14 cellular contexts compared by ENCODE assay signal in genomic region chr14:52032196-52032865, GRCh38. TPM values are rescaled to one million over a fixed set of nuclear protein-coding genes. Genes with fewer than 3 reads are reported as not detected.
DNase-seq lines count a peak whose midpoint lies in the region; ATAC-seq and TF ChIP-seq lines count a peak whose summit lies in the region.
"Had no signal": no experiment of that assay in that cellular context is flagged by ENCODE, and none has a peak within 500 bp of the region (broad histone marks: within the 10 kb centered on the region; RNA-seq: fewer than 3 reads in every experiment).

No MANE protein-coding gene starts in this region.

- ATAC-seq in natural killer cell treated with Interleukin-12 subunit alpha and Interleukin-12 subunit beta and Interleukin-15 and Interleukin-18, amount 100 ng/mL, for 72 hours: no peak
- no peak for ATAC-seq in GM21423 (IDR thresholded peaks at IDR 0.05; ENCODE audit: unreplicated experiment)
- ATAC-seq: stimulated activated naive B cell treated with anti-CD40 and anti-IgM and Interleukin-4, amounts not matched to agents 10 μg/mL and 1 μg/mL and 100 μg/mL, for 72 hours had no signal

- peak overlapping the region; percentile 69 for H3K4me3 ChIP-seq in SK-N-MC
- H3K4me3 ChIP-seq in fibroblast of lung (replicated peaks in 1 of 4; ENCODE audit: control extremely low read depth in 1 of 4, insufficient read depth in 1 of 4, low read depth in 3 of 4, low read length in 4 of 4): no peak overlapping the region

- no peak for TF ChIP-seq CTCF in fibroblast of lung (conservative IDR thresholded peaks at IDR 0.05 in 1 of 2, IDR thresholded peaks at IDR 0.05 in 1 of 2; ENCODE audit: low read depth in 1 of 2, low read length in 2 of 2)
- TF ChIP-seq CTCF in nephron (IDR thresholded peaks at IDR 0.05; ENCODE audit: unreplicated experiment in 3 of 3): no peak
- no peak for TF ChIP-seq CTCF in type B pancreatic cell (conservative IDR thresholded peaks at IDR 0.05)

- H3K36me3 Mint-ChIP-seq in nephron (ENCODE audit: low read depth) (peaks cover 38% of the 10 kb centered on the region), type B pancreatic cell (peaks cover 15% of the 10 kb centered on the region)
- peaks cover 12% of the 10 kb centered on the region for H3K36me3 Mint-ChIP-seq in natural killer cell treated with Interleukin-12 subunit alpha and Interleukin-12 subunit beta and Interleukin-15 and Interleukin-18, amount 100 ng/mL, for 72 hours
- H3K36me3 Mint-ChIP-seq: activated naive CD4-positive, alpha-beta T cell treated with anti-CD3 and anti-CD28 coated beads, Interleukin-2, amount 50 U/mL, for 24 hours; stimulated activated naive B cell treated with anti-CD40 and anti-IgM and Interleukin-4, amounts not matched to agents 10 μg/mL and 1 μg/mL and 100 μg/mL, for 72 hours had no signal

- H3K4me1 Mint-ChIP-seq in nephron (peaks cover 30% of the 10 kb centered on the region), type B pancreatic cell (ENCODE audit: unreplicated experiment) (peaks cover 27% of the 10 kb centered on the region)
- peaks cover 10 to 16% of the 10 kb centered on the region in 2 donors for H3K4me1 Mint-ChIP-seq in natural killer cell treated with Interleukin-12 subunit alpha and Interleukin-12 subunit beta and Interleukin-15 and Interleukin-18, amount 100 ng/mL, for 72 hours (ENCODE audit: low read depth in 2 of 2)
- H3K4me1 Mint-ChIP-seq: activated naive CD4-positive, alpha-beta T cell treated with anti-CD3 and anti-CD28 coated beads, Interleukin-2, amount 50 U/mL, for 24 hours; stimulated activated naive B cell treated with anti-CD40 and anti-IgM and Interleukin-4, amounts not matched to agents 10 μg/mL and 1 μg/mL and 100 μg/mL, for 72 hours had no signal

- no peaks in the 10 kb centered on the region for H4K20me1 ChIP-seq in fibroblast of lung (ENCODE audit: control insufficient read depth, extremely low read depth, insufficient read depth, low read length)

- H3K27me3 Mint-ChIP-seq in nephron (ENCODE audit: low read depth) (no peaks in the 10 kb centered on the region), type B pancreatic cell (no peaks in the 10 kb centered on the region)
- H3K27me3 Mint-ChIP-seq in natural killer cell treated with Interleukin-12 subunit alpha and Interleukin-12 subunit beta and Interleukin-15 and Interleukin-18, amount 100 ng/mL, for 72 hours: peaks cover 5 to 11% of the 10 kb centered on the region in 2 donors

- H3K9me3 ChIP-seq in SK-N-MC (ENCODE audit: low read depth, low read length) (no peaks in the 10 kb centered on the region; the same call in 1 of the 2 replicates), fibroblast of lung (ENCODE audit: control insufficient read depth, insufficient read depth, low read depth, low read length) (no peaks in the 10 kb centered on the region)

- H3K4me1 ChIP-seq in fibroblast of lung (ENCODE audit: control insufficient read depth, extremely low read depth, insufficient read depth, low read length): peaks cover 26% of the 10 kb centered on the region

- H3K36me3 ChIP-seq in SK-N-MC (ENCODE audit: insufficient read depth, low read length) (peaks cover 22% of the 10 kb centered on the region), fibroblast of lung (ENCODE audit: control insufficient read depth, insufficient read depth, low read length) (peaks cover 15% of the 10 kb centered on the region)

- H3K9ac ChIP-seq in SK-N-MC (ENCODE audit: insufficient read length) (peak overlapping the region; percentile 56), fibroblast of lung (ENCODE audit: insufficient read depth, low read length) (no peak overlapping the region)

- H3K4me3 Mint-ChIP-seq in nephron (peak overlapping the region in 2 of 3 experiments; percentile 16 to 40), type B pancreatic cell (no peak overlapping the region)
- no peak overlapping the region for H3K4me3 Mint-ChIP-seq in natural killer cell treated with Interleukin-12 subunit alpha and Interleukin-12 subunit beta and Interleukin-15 and Interleukin-18, amount 100 ng/mL, for 72 hours
- H3K4me3 Mint-ChIP-seq: activated naive CD4-positive, alpha-beta T cell treated with anti-CD3 and anti-CD28 coated beads, Interleukin-2, amount 50 U/mL, for 24 hours; stimulated activated naive B cell treated with anti-CD40 and anti-IgM and Interleukin-4, amounts not matched to agents 10 μg/mL and 1 μg/mL and 100 μg/mL, for 72 hours had no signal

- DNase-seq in SK-N-MC (ENCODE audit: low read depth, low spot score): no peak
- DNase-seq in fibroblast of lung (ENCODE audit: low read depth in 2 of 2): peak in 1 of 2 donors; percentile 83
- DNase-seq in type B pancreatic cell (ENCODE audit: extremely low spot score, unreplicated experiment): no peak
- no peak for DNase-seq in NCI-H345 treated with DMSO at 0.1 percent for 48 hours (lab: John Stamatoyannopoulos, UW; ENCODE audit: unreplicated experiment)
- DNase-seq in natural killer cell treated with Interleukin-12 subunit alpha and Interleukin-12 subunit beta and Interleukin-15 and Interleukin-18, amount 100 ng/mL, for 72 hours (ENCODE audit: low spot score): no peak
- DNase-seq: activated CD4-positive, CD25-positive, alpha-beta regulatory T cell; foreskin melanocyte; GDM1; stimulated activated CD4-positive, alpha-beta T cell treated with anti-CD3 and anti-CD28 coated beads, Interleukin-4, amount 100 ng/mL, for 4 hours; stimulated activated naive B cell treated with anti-CD40 and anti-IgM and Interleukin-4, amounts not matched to agents 10 μg/mL and 1 μg/mL and 100 μg/mL, for 72 hours had no signal

- peaks cover 6% of the 10 kb centered on the region for H3K9me3 Mint-ChIP-seq in nephron
- peaks cover 5% of the 10 kb centered on the region for H3K9me3 Mint-ChIP-seq in type B pancreatic cell
- peaks cover 3% of the 10 kb centered on the region for H3K9me3 Mint-ChIP-seq in natural killer cell treated with Interleukin-12 subunit alpha and Interleukin-12 subunit beta and Interleukin-15 and Interleukin-18, amount 100 ng/mL, for 72 hours
- H3K9me3 Mint-ChIP-seq: activated naive CD4-positive, alpha-beta T cell treated with anti-CD3 and anti-CD28 coated beads, Interleukin-2, amount 50 U/mL, for 24 hours had no signal

- peaks cover 31% of the 10 kb centered on the region for H3K79me2 ChIP-seq in fibroblast of lung (ENCODE audit: control insufficient read depth, insufficient read depth, low read length)

- no peak overlapping the region for H2AFZ ChIP-seq in fibroblast of lung (ENCODE audit: low read length)

- H3K27ac Mint-ChIP-seq in nephron: peak overlapping the region; percentile 77 to 87 (median 84)
- peak overlapping the region; percentile 35 for H3K27ac Mint-ChIP-seq in type B pancreatic cell
- H3K27ac Mint-ChIP-seq in natural killer cell treated with Interleukin-12 subunit alpha and Interleukin-12 subunit beta and Interleukin-15 and Interleukin-18, amount 100 ng/mL, for 72 hours: no peak overlapping the region
- H3K27ac Mint-ChIP-seq: stimulated activated naive B cell treated with anti-CD40 and anti-IgM and Interleukin-4, amounts not matched to agents 10 μg/mL and 1 μg/mL and 100 μg/mL, for 72 hours had no signal

- H3K27ac ChIP-seq in SK-N-MC (peak overlapping the region; percentile 99), fibroblast of lung (ENCODE audit: insufficient read depth, low read length) (peak overlapping the region; percentile 70)

- no peaks in the 10 kb centered on the region for H3K27me3 ChIP-seq in fibroblast of lung (ENCODE audit: control insufficient read depth, insufficient read depth, low read length)

- H3K4me2 ChIP-seq in fibroblast of lung (ENCODE audit: extremely low read depth, insufficient read depth, low read length): peak overlapping the region; percentile 62

RNA-seq across cellular contexts. Expression of gene NID2, which starts 36.5 kb away (rescaled TPM):
- total RNA-seq in fibroblast of lung: 93.7 and 181 TPM in 2 replicates
- 394 and 2,513 TPM in 2 replicates for polyA plus RNA-seq in fibroblast of lung
- 225 and 1,654 TPM in 2 replicates for polyA plus RNA-seq in fibroblast of lung (2012)
- polyA minus RNA-seq in fibroblast of lung (ENCODE audit: low replicate concordance): 553 and 3,045 TPM in 2 replicates
- total RNA-seq in type B pancreatic cell (ENCODE audit: low replicate concordance): 8.3 and 65.7 TPM in 2 replicates
- total RNA-seq in natural killer cell treated with Interleukin-12 subunit alpha and Interleukin-12 subunit beta and Interleukin-15 and Interleukin-18, amount 100 ng/mL, for 72 hours: 1 to 10 TPM; 6.8 to 8.7 TPM
- total RNA-seq: OCI-LY7 had no signal

RNA-seq across cellular contexts. Expression of gene RTRAF, which starts 43.0 kb away (rescaled TPM):
- total RNA-seq in fibroblast of lung: 73.2 and 222 TPM in 2 replicates
- polyA plus RNA-seq in fibroblast of lung: 147 and 185 TPM in 2 replicates
- polyA plus RNA-seq in fibroblast of lung (2012): 295 and 298 TPM in 2 replicates
- polyA minus RNA-seq in fibroblast of lung (ENCODE audit: low replicate concordance): 33.6 and 38.4 TPM in 2 replicates
- total RNA-seq in type B pancreatic cell (ENCODE audit: low replicate concordance): 185 and 206 TPM in 2 replicates
- 100 to 1,000 TPM; 146 to 160 TPM for total RNA-seq in natural killer cell treated with Interleukin-12 subunit alpha and Interleukin-12 subunit beta and Interleukin-15 and Interleukin-18, amount 100 ng/mL, for 72 hours

Comparison
In these comparisons a context has a peak if more than half of its experiments do, and no peak if none do; other contexts are left out.
1. H3K27ac Mint-ChIP-seq: peak in nephron (3 of 3) and type B pancreatic cell (single experiment); none in natural killer cell treated with Interleukin-12 subunit alpha and Interleukin-12 subunit beta and Interleukin-15 and Interleukin-18, amount 100 ng/mL, for 72 hours (0 of 2).
2. H3K4me3 Mint-ChIP-seq: peak in nephron (2 of 3); none in type B pancreatic cell (single experiment) and natural killer cell treated with Interleukin-12 subunit alpha and Interleukin-12 subunit beta and Interleukin-15 and Interleukin-18, amount 100 ng/mL, for 72 hours (single experiment).